In genomic region chr10:112215342-112215774, GRCh38 we compare ENCODE assay signal across 18 cellular contexts. TPM values are rescaled to one million over a fixed set of nuclear protein-coding genes. Genes with fewer than 3 reads are reported as not detected.
DNase-seq lines count a peak whose midpoint lies in the region; ATAC-seq and TF ChIP-seq lines count a peak whose summit lies in the region.
"Had no signal": no experiment of that assay in that cellular context is flagged by ENCODE, and none has a peak within 500 bp of the region (broad histone marks: within the 10 kb centered on the region; RNA-seq: fewer than 3 reads in every experiment).

No MANE protein-coding gene starts in this region.

- peaks cover 17% of the 10 kb centered on the region for H3K27me3 Mint-ChIP-seq in activated CD4-positive, alpha-beta T cell treated with anti-CD3 and anti-CD28 coated beads for 36 hours

- H3K4me1 ChIP-seq in IMR-90 (ENCODE audit: control insufficient read depth, insufficient read depth, low read length) = no peaks in the 10 kb centered on the region; the same call in 1 of the 2 replicates

- no peak for TF ChIP-seq RAD21 in IMR-90 (IDR thresholded peaks at IDR 0.05; ENCODE audit: low read length)

- H2BK20ac ChIP-seq in IMR-90 (ENCODE audit: low read depth, low read length) = no peak overlapping the region

- no peak overlapping the region for H2BK15ac ChIP-seq in IMR-90 (ENCODE audit: low read depth, low read length)

- DNase-seq in IMR-90 (peak; percentile 24), choroid plexus epithelial cell (ENCODE audit: low read depth) (peak; percentile 87), mucosa of gallbladder (ENCODE audit: low spot score) (peak; percentile 56), HCEC 1CT (no peak), midbrain (lab: John Stamatoyannopoulos, UW) (no peak), NCI-H2196 treated with DMSO at 0.1 percent for 48 hours (lab: John Stamatoyannopoulos, UW; ENCODE audit: unreplicated experiment) (no peak)
- DNase-seq in activated CD4-positive, alpha-beta T cell treated with anti-CD3 and anti-CD28 coated beads for 36 hours = no peak
- DNase-seq: AML-193; effector memory CD8-positive, alpha-beta T cell; foreskin melanocyte; H7; NCI-H1436; NCI-H446 treated with DMSO at 0.1 percent for 48 hours had no signal

- no peak for TF ChIP-seq POLR2A in IMR-90 (IDR thresholded peaks at IDR 0.05; ENCODE audit: low read depth, low read length)

- intact Hi-C loops in IMR-90 (cut with micrococcal nuclease) = no loop called here
- intact Hi-C loops in activated CD4-positive, alpha-beta T cell treated with anti-CD3 and anti-CD28 coated beads for 36 hours (cut with DNase I, micrococcal nuclease) = no loop called here

- no peak overlapping the region; a peak in 1 of 4 replicates for H4K8ac ChIP-seq in IMR-90 (ENCODE audit: low read depth in 2 of 2, low read length in 2 of 2)

- CTCF ChIA-PET in IMR-90 (lab: Yijun Ruan, JAX) = no interaction called here
- CTCF ChIA-PET in activated CD4-positive, alpha-beta T cell treated with anti-CD3 and anti-CD28 coated beads for 36 hours (lab: Charles Lee) = no interaction called here

- H3K4me2 ChIP-seq in IMR-90 (ENCODE audit: low read depth, low read length) = no peak overlapping the region
- H3K4me2 ChIP-seq: KMS-11 had no signal

- H3K4me3 Mint-ChIP-seq in activated CD4-positive, alpha-beta T cell treated with anti-CD3 and anti-CD28 coated beads for 36 hours = no peak overlapping the region
- H3K4me3 Mint-ChIP-seq: effector memory CD8-positive, alpha-beta T cell; stimulated activated naive CD8-positive, alpha-beta T cell treated with anti-CD3 and anti-CD28 coated beads, Interleukin-15, Interleukin-2, amounts not matched to agents 100 ng/mL and 50 ng/mL, for 24 hours had no signal

- 55% methylated on average over 3 of the region's 8 CpGs; no CpG with 5 or more reads in 1 of the 2 experiments for WGBS in IMR-90 (ENCODE audit: extremely low coverage in 2 of 2, insufficient read length in 1 of 2), 2 experiments

- no peak overlapping the region for H4K5ac ChIP-seq in IMR-90 (ENCODE audit: low read depth, low read length)

- no peak overlapping the region for H2AK5ac ChIP-seq in IMR-90 (ENCODE audit: low read depth, low read length)

- POLR2A ChIA-PET in IMR-90 (lab: Charles Lee; ENCODE audit: unreplicated experiment) = no interaction called here
- POLR2A ChIA-PET in activated CD4-positive, alpha-beta T cell treated with anti-CD3 and anti-CD28 coated beads for 36 hours (lab: Charles Lee) = no interaction called here

- H3K9me3 ChIP-seq in IMR-90 (ENCODE audit: control insufficient read depth, insufficient read depth, low read length) = no peaks in the 10 kb centered on the region; the same call in 1 of the 2 replicates

- H3K18ac ChIP-seq in IMR-90 (ENCODE audit: low read depth, low read length) = no peak overlapping the region

- in situ Hi-C loops in IMR-90 (cut with MboI; ENCODE audit: low sequenced_read_pairs) = no loop called here

- no peak overlapping the region for H2BK120ac ChIP-seq in IMR-90 (ENCODE audit: low read depth, low read length)

- H3K27ac ChIP-seq in IMR-90 (ENCODE audit: insufficient read depth, low read length) = no peak overlapping the region
- H3K27ac ChIP-seq: cardiac muscle cell, KMS-11 had no signal

- H3K27me3 ChIP-seq in IMR-90 (ENCODE audit: control insufficient read depth, insufficient read depth, low read length) = peaks cover 2% of the 10 kb centered on the region
- H3K27me3 ChIP-seq: cardiac muscle cell had no signal

- H3K4ac ChIP-seq in IMR-90 (ENCODE audit: low read depth, low read length) = no peak overlapping the region

- no peak overlapping the region for H3K9ac ChIP-seq in IMR-90 (ENCODE audit: low read depth, low read length)
- H3K9ac ChIP-seq: KMS-11 had no signal

- no peak overlapping the region for H3K4me3 ChIP-seq in IMR-90 (ENCODE audit: insufficient read depth, low read depth, low read length)
- peak overlapping the region; percentile 32 for H3K4me3 ChIP-seq in choroid plexus epithelial cell (ENCODE audit: low read depth, low read length)
- H3K4me3 ChIP-seq: cardiac muscle cell had no signal

- H3K14ac ChIP-seq in IMR-90 (replicated peaks; ENCODE audit: low read depth, low read length) = no peak overlapping the region

- H2AK9ac ChIP-seq in IMR-90 (replicated peaks; ENCODE audit: low read depth, low read length, poor library complexity) = no peak overlapping the region

- H2AFZ ChIP-seq in IMR-90 (replicated peaks; ENCODE audit: low read length, poor library complexity) = no peak overlapping the region

- no peaks in the 10 kb centered on the region for H3K4me1 Mint-ChIP-seq in activated CD4-positive, alpha-beta T cell treated with anti-CD3 and anti-CD28 coated beads for 36 hours

- no peaks in the 10 kb centered on the region for H4K20me1 ChIP-seq in IMR-90 (ENCODE audit: insufficient read depth, low read length)

- ATAC-seq in GM19438 (IDR thresholded peaks at IDR 0.05; ENCODE audit: low read depth, unreplicated experiment) = peak; percentile 41
- peak; percentile 72 for ATAC-seq in IMR-90 (ENCODE audit: low read depth)
- ATAC-seq in activated CD4-positive, alpha-beta T cell treated with anti-CD3 and anti-CD28 coated beads for 36 hours = no peak
- ATAC-seq: activated naive CD4-positive, alpha-beta T cell treated with anti-CD3 and anti-CD28 coated beads, Interleukin-2, amount 50 U/mL, for 72 hours; effector memory CD8-positive, alpha-beta T cell had no signal

- no peaks in the 10 kb centered on the region for H3K9me1 ChIP-seq in IMR-90 (ENCODE audit: insufficient read depth, low read length)

- H2BK5ac ChIP-seq in IMR-90 (ENCODE audit: low read depth, low read length, poor library complexity, severe bottlenecking) = no peak overlapping the region

- H3K23ac ChIP-seq in IMR-90 (ENCODE audit: low read depth, low read length) = no peak overlapping the region

- H3K79me1 ChIP-seq in IMR-90 (ENCODE audit: low read depth in 1 of 2, low read length in 2 of 2) = no peaks in the 10 kb centered on the region

- H3K27ac Mint-ChIP-seq in activated CD4-positive, alpha-beta T cell treated with anti-CD3 and anti-CD28 coated beads for 36 hours = no peak overlapping the region
- H3K27ac Mint-ChIP-seq: activated naive CD4-positive, alpha-beta T cell treated with anti-CD3 and anti-CD28 coated beads, Interleukin-2, amount 50 U/mL, for 72 hours; effector memory CD8-positive, alpha-beta T cell; stimulated activated naive CD8-positive, alpha-beta T cell treated with anti-CD3 and anti-CD28 coated beads, Interleukin-15, Interleukin-2, amounts not matched to agents 100 ng/mL and 50 ng/mL, for 24 hours had no signal

- no peaks in the 10 kb centered on the region for H3K36me3 ChIP-seq in IMR-90 (ENCODE audit: control insufficient read depth, insufficient read depth, low read length)
- H3K36me3 ChIP-seq: cardiac muscle cell had no signal

- H3K36me3 Mint-ChIP-seq in activated CD4-positive, alpha-beta T cell treated with anti-CD3 and anti-CD28 coated beads for 36 hours (ENCODE audit: low read depth) = no peaks in the 10 kb centered on the region
- H3K36me3 Mint-ChIP-seq: activated naive CD4-positive, alpha-beta T cell treated with anti-CD3 and anti-CD28 coated beads, Interleukin-2, amount 50 U/mL, for 72 hours had no signal

- H3K9me3 Mint-ChIP-seq in activated CD4-positive, alpha-beta T cell treated with anti-CD3 and anti-CD28 coated beads for 36 hours (ENCODE audit: low read depth) = peaks cover 2% of the 10 kb centered on the region

- H3K56ac ChIP-seq in IMR-90 (ENCODE audit: extremely low read depth, insufficient read depth, low read length) = no peak overlapping the region

- no TSS peak for BruUV-seq in IMR-90 (replicated peaks; lab: Mats Ljungman, UMichigan)

- H4K91ac ChIP-seq in IMR-90 (ENCODE audit: insufficient read depth, low read depth, low read length) = no peak overlapping the region

- no peak for TF ChIP-seq CTCF in IMR-90 (conservative IDR thresholded peaks at IDR 0.05; ENCODE audit: low read depth, low read length)
- no peak for TF ChIP-seq CTCF in choroid plexus epithelial cell (conservative IDR thresholded peaks at IDR 0.05; ENCODE audit: low read depth, low read length)

- dilution Hi-C loops in IMR-90 (cut with HindIII; ENCODE audit: low sequenced_read_pairs, unreplicated experiment) = no loop called here

TF ChIP-seq in IMR-90, 13 proteins besides CTCF, POLR2A, EP300 and RAD21 (continues in another document):
- TF ChIP-seq CEBPB (IDR thresholded peaks at IDR 0.05; ENCODE audit: low read depth, low read length) (no peak), CHD1 (IDR thresholded peaks at IDR 0.05; ENCODE audit: low read depth, low read length) (no peak), ELK1 (IDR thresholded peaks at IDR 0.05; ENCODE audit: borderline replicate concordance, low read depth, low read length) (no peak), MXI1 (IDR thresholded peaks at IDR 0.05; ENCODE audit: borderline replicate concordance, low read depth, low read length) (no peak), NFE2L2 (IDR thresholded peaks at IDR 0.05; ENCODE audit: low read depth, low read length) (no peak), MAZ (IDR thresholded peaks at IDR 0.05; ENCODE audit: borderline replicate concordance, low read depth, low read length) (no peak), SMC3 (IDR thresholded peaks at IDR 0.05; ENCODE audit: low read depth, low read length) (no peak), BHLHE40 (IDR thresholded peaks at IDR 0.05; ENCODE audit: low read depth, low read length) (no peak), RCOR1 (IDR thresholded peaks at IDR 0.05; ENCODE audit: insufficient replicate concordance, low read length) (no peak), FOS (IDR thresholded peaks at IDR 0.05; ENCODE audit: low read depth, low read length) (no peak), RFX5 (IDR thresholded peaks at IDR 0.05; ENCODE audit: low read depth, low read length) (no peak), MAFK (IDR thresholded peaks at IDR 0.05; ENCODE audit: low read depth, low read length) (no peak)

RNA-seq across cellular contexts. Expression of gene GPAM, which starts 31.8 kb away (rescaled TPM):
- total RNA-seq in IMR-90 (2012; rRNA removed) = 11.5 and 13.1 TPM in 2 replicates
- polyA plus RNA-seq in IMR-90 (2012; rRNA removed) = 3.0 and 3.5 TPM in 2 replicates
- polyA plus RNA-seq in IMR-90 (2012; cell fraction: cytosol; rRNA removed) = 0.66 and 0.91 TPM in 2 replicates
- polyA plus RNA-seq in IMR-90 (2012; cell fraction: nucleus; rRNA removed; ENCODE audit: low replicate concordance) = 0.78 and 3.5 TPM in 2 replicates
- 19.6 TPM for total RNA-seq in mucosa of gallbladder
- total RNA-seq in activated CD4-positive, alpha-beta T cell treated with anti-CD3 and anti-CD28 coated beads for 36 hours = 1 to 10 TPM; 5.7 to 7.5 TPM

Comparison
In these comparisons a context has a peak if more than half of its experiments do, and no peak if none do; other contexts are left out.
1. DNase-seq: peak in IMR-90 (single experiment), choroid plexus epithelial cell (single experiment) and mucosa of gallbladder (single experiment); none in activated CD4-positive, alpha-beta T cell treated with anti-CD3 and anti-CD28 coated beads for 36 hours (single experiment), HCEC 1CT (single experiment), midbrain (single experiment) and NCI-H2196 treated with DMSO at 0.1 percent for 48 hours (single experiment).